Comparison of ENCODE assay signal across 1 cellular context in genomic region chr2:96143848-96144480, GRCh38.
TF ChIP-seq lines count a peak whose summit lies in the region.

No MANE protein-coding gene starts in this region.

TF ChIP-seq in HepG2, 621 proteins besides CTCF, POLR2A, EP300 and RAD21:
- TF ChIP-seq ZNF768 (CRISPR knock-in tag; IDR thresholded peaks at IDR 0.05), result peak; percentile 59; the same call in 1 of the 2 replicates
- no peak for TF ChIP-seq ZNF572 (CRISPR knock-in tag; IDR thresholded peaks at IDR 0.05)
TF ChIP-seq in HepG2: peak in this region for 1.
